ENCODE assay signal across 8 cellular contexts in genomic region chr2:21422050-21422449, GRCh38.
DNase-seq lines count a peak whose midpoint lies in the region; ATAC-seq and TF ChIP-seq lines count a peak whose summit lies in the region.

No MANE protein-coding gene starts in this region.

- peak; percentile 87 for TF ChIP-seq CTCF in BE2C (IDR thresholded peaks at IDR 0.05; ENCODE audit: low read depth, low read length)
- TF ChIP-seq CTCF in GM10266 (IDR thresholded peaks at IDR 0.05; ENCODE audit: control insufficient read depth, insufficient read depth, low read depth, missing control alignments), result peak; percentile 64
- TF ChIP-seq CTCF in liver (IDR thresholded peaks at IDR 0.05; ENCODE audit: low read depth, low read length, missing input control), result peak; percentile 27
- TF ChIP-seq CTCF in RWPE1 (conservative IDR thresholded peaks at IDR 0.05; ENCODE audit: low read depth), result no peak

- H3K36me3 ChIP-seq in BE2C (no peaks in the 10 kb centered on the region; the same call in 1 of the 2 replicates), liver (ENCODE audit: control insufficient read depth in 4 of 4, insufficient read depth in 3 of 4, low read depth in 1 of 4, low read length in 3 of 4) (no peaks in the 10 kb centered on the region)

- POLR2A ChIA-PET in RWPE1 (lab: Yijun Ruan, JAX; ENCODE audit: low non-redundant PET), result no interaction called here

- CTCF ChIA-PET in RWPE1 (lab: Yijun Ruan, JAX), result interaction anchor here (0.5 kb wide), 1 partner anchor 221 kb away, joined by 3 read pairs; no protein-coding TSS in a partner anchor

- no peak overlapping the region for H3K9ac ChIP-seq in liver (ENCODE audit: low read depth in 1 of 2, low read length in 2 of 2)

- H3K9me3 ChIP-seq in BE2C (no peaks in the 10 kb centered on the region), liver (ENCODE audit: control insufficient read depth in 4 of 4, low read length in 3 of 4) (no peaks in the 10 kb centered on the region)

- no peaks in the 10 kb centered on the region for H3K27me3 ChIP-seq in BE2C
- H3K27me3 ChIP-seq in liver (ENCODE audit: control insufficient read depth in 4 of 4, insufficient read depth in 4 of 4, low read length in 3 of 4), result no peaks in the 10 kb centered on the region

- TF ChIP-seq RAD21 in liver (IDR thresholded peaks at IDR 0.05), result peak; percentile 40 to 61

- H3K27ac ChIP-seq in liver (ENCODE audit: low read depth in 1 of 2, low read length in 2 of 2) (no peak overlapping the region), RWPE1 (no peak overlapping the region)

- WGBS in liver, result 51% methylated on average over 2 of the region's 2 CpGs

- no peaks in the 10 kb centered on the region; the same call in 1 of the 2 replicates for H3K4me1 ChIP-seq in BE2C
- peaks cover 0 to 4% (median 0%) of the 10 kb centered on the region in 4 donors for H3K4me1 ChIP-seq in liver (ENCODE audit: control insufficient read depth in 4 of 4, insufficient read depth in 4 of 4, low read length in 3 of 4)

- DNase-seq in BE2C (peak; percentile 84), GM10266 (ENCODE audit: extremely low spot score) (peak; percentile 24), UCSD-AML1 (lab: John Stamatoyannopoulos, UW; ENCODE audit: unreplicated experiment) (peak; percentile 40), RWPE1 (ENCODE audit: low spot score) (no peak)

- no peak overlapping the region for H3K4me3 ChIP-seq in BE2C (ENCODE audit: low read depth, low read length)
- H3K4me3 ChIP-seq in liver (ENCODE audit: low read depth in 1 of 3, low read length in 3 of 3), result no peak overlapping the region

- ATAC-seq in HG03469 (IDR thresholded peaks at IDR 0.05; ENCODE audit: unreplicated experiment) (peak; percentile 73), HG03378 (IDR thresholded peaks at IDR 0.05; ENCODE audit: unreplicated experiment) (no peak), HG03135 (IDR thresholded peaks at IDR 0.05; ENCODE audit: unreplicated experiment) (no peak)

TF ChIP-seq in liver, 16 proteins besides CTCF, POLR2A, EP300 and RAD21:
- no peak for TF ChIP-seq FOXA2 (IDR thresholded peaks at IDR 0.05)
- TF ChIP-seq GABPA (IDR thresholded peaks at IDR 0.05 in 1 of 2, conservative IDR thresholded peaks at IDR 0.05 in 1 of 2), result no peak
- no peak for TF ChIP-seq REST (IDR thresholded peaks at IDR 0.05)
- TF ChIP-seq NR2F2 (IDR thresholded peaks at IDR 0.05), result no peak
- no peak for TF ChIP-seq EGR1 (IDR thresholded peaks at IDR 0.05; ENCODE audit: low read depth in 2 of 2)
- no peak for TF ChIP-seq HNF4G (IDR thresholded peaks at IDR 0.05)
- no peak for TF ChIP-seq SP1 (IDR thresholded peaks at IDR 0.05)
- TF ChIP-seq, protein P1, sequence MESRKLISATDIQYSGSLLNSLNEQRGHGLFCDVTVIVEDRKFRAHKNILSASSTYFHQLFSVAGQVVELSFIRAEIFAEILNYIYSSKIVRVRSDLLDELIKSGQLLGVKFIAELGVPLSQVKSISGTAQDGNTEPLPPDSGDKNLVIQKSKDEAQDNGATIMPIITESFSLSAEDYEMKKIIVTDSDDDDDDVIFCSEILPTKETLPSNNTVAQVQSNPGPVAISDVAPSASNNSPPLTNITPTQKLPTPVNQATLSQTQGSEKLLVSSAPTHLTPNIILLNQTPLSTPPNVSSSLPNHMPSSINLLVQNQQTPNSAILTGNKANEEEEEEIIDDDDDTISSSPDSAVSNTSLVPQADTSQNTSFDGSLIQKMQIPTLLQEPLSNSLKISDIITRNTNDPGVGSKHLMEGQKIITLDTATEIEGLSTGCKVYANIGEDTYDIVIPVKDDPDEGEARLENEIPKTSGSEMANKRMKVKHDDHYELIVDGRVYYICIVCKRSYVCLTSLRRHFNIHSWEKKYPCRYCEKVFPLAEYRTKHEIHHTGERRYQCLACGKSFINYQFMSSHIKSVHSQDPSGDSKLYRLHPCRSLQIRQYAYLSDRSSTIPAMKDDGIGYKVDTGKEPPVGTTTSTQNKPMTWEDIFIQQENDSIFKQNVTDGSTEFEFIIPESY (IDR thresholded peaks at IDR 0.05), result no peak
- no peak for TF ChIP-seq YY1 (IDR thresholded peaks at IDR 0.05)
- TF ChIP-seq JUND (IDR thresholded peaks at IDR 0.05), result no peak
- no peak for TF ChIP-seq TAF1 (conservative IDR thresholded peaks at IDR 0.05)
- TF ChIP-seq RXRA (IDR thresholded peaks at IDR 0.05), result no peak
- TF ChIP-seq MAX (IDR thresholded peaks at IDR 0.05), result no peak
